ENCODE assay signal across 8 cellular contexts in genomic region chr10:69318087-69318996, GRCh38. TPM values are rescaled to one million over a fixed set of nuclear protein-coding genes. Genes with fewer than 3 reads are reported as not detected.
A peak's percentile ranks its signal among the peaks of the same experiment; 100 is the strongest.
DNase-seq lines count a peak whose midpoint lies in the region; ATAC-seq and TF ChIP-seq lines count a peak whose summit lies in the region.

No MANE protein-coding gene starts in this region.

- H3K9me3 Mint-ChIP-seq in activated CD4-positive, alpha-beta T cell treated with anti-CD3 and anti-CD28 coated beads for 36 hours (ENCODE audit: low read depth) = no peaks in the 10 kb centered on the region

- intact Hi-C loops in activated CD4-positive, alpha-beta T cell treated with anti-CD3 and anti-CD28 coated beads for 36 hours (cut with DNase I, micrococcal nuclease) = loop anchor here (1.0 to 10.0 kb wide), 20 partner anchors 56 to 1516 kb away; partner anchors contain the start of genes CCAR1 (in 1 of the 2), DDX21 (in 1 of the 2), DDX50 (in 1 of the 2) and FAM241B (in 1 of the 2)

- H3K4me1 Mint-ChIP-seq in activated CD4-positive, alpha-beta T cell treated with anti-CD3 and anti-CD28 coated beads for 36 hours = peaks cover 54% of the 10 kb centered on the region

- H3K4me3 Mint-ChIP-seq in activated CD4-positive, alpha-beta T cell treated with anti-CD3 and anti-CD28 coated beads for 36 hours = peak overlapping the region; percentile 86

- TF ChIP-seq CTCF in AG09319 (IDR thresholded peaks at IDR 0.05; ENCODE audit: low read depth, low read length) = no peak
- no peak for TF ChIP-seq CTCF in choroid plexus epithelial cell (conservative IDR thresholded peaks at IDR 0.05; ENCODE audit: low read depth, low read length)

- CTCF ChIA-PET in activated CD4-positive, alpha-beta T cell treated with anti-CD3 and anti-CD28 coated beads for 36 hours (lab: Charles Lee) = interaction anchor here (0.5 to 2.1 kb wide), 10 partner anchors 9 to 253 kb away, joined by 3 to 11 read pairs (median 4); no protein-coding TSS in a partner anchor

- ATAC-seq in GM18870 (IDR thresholded peaks at IDR 0.05; ENCODE audit: unreplicated experiment) (peak; percentile 51), HG03103 (IDR thresholded peaks at IDR 0.05; ENCODE audit: low read depth, unreplicated experiment) (peak; percentile 77)
- peak; percentile 88 for ATAC-seq in activated CD4-positive, alpha-beta T cell treated with anti-CD3 and anti-CD28 coated beads for 36 hours

- POLR2A ChIA-PET in activated CD4-positive, alpha-beta T cell treated with anti-CD3 and anti-CD28 coated beads for 36 hours (lab: Charles Lee) = interaction anchor here (0.6 to 1.9 kb wide), 3 partner anchors 10 to 363 kb away, joined by 3 to 4 read pairs (median 4); partner anchors contain the start of gene DDX21

- H3K27me3 Mint-ChIP-seq in activated CD4-positive, alpha-beta T cell treated with anti-CD3 and anti-CD28 coated beads for 36 hours = no peaks in the 10 kb centered on the region

- peak overlapping the region; percentile 92 for H3K27ac Mint-ChIP-seq in activated CD4-positive, alpha-beta T cell treated with anti-CD3 and anti-CD28 coated beads for 36 hours

- DNase-seq in AG09319 (ENCODE audit: extremely low read depth, low read depth) (peak; percentile 53), NCI-H446 (lab: John Stamatoyannopoulos, UW) (peak; percentile 35 to 79), choroid plexus epithelial cell (ENCODE audit: low read depth) (peak; percentile 68), left kidney (ENCODE audit: low read depth, low spot score) (peak; percentile 97)
- DNase-seq in activated CD4-positive, alpha-beta T cell treated with anti-CD3 and anti-CD28 coated beads for 36 hours = peak; percentile 96
- DNase-seq in stimulated activated CD4-positive, alpha-beta T cell treated with anti-CD3 and anti-CD28 coated beads, Interleukin-2, amount 100 ng/mL, for 24 hours = peak; percentile 90 to 94

- peak overlapping the region; percentile 88 for H3K4me3 ChIP-seq in choroid plexus epithelial cell (ENCODE audit: low read depth, low read length)

- H3K36me3 Mint-ChIP-seq in activated CD4-positive, alpha-beta T cell treated with anti-CD3 and anti-CD28 coated beads for 36 hours (ENCODE audit: low read depth) = peaks cover 32% of the 10 kb centered on the region

RNA-seq across cellular contexts. Expression of gene HK1, which starts 40.0 kb away (rescaled TPM):
- 100 to 1,000 TPM; 258 to 261 TPM for total RNA-seq in activated CD4-positive, alpha-beta T cell treated with anti-CD3 and anti-CD28 coated beads for 36 hours

Comparison
In these comparisons a context has a peak if more than half of its experiments do, and no peak if none do; other contexts are left out.
1. Peak in every context shown above with its lines: DNase-seq, ATAC-seq and H3K4me3 ChIP-seq.